ENCODE assay signal across 23 cellular contexts in the genomic region with DNA sequence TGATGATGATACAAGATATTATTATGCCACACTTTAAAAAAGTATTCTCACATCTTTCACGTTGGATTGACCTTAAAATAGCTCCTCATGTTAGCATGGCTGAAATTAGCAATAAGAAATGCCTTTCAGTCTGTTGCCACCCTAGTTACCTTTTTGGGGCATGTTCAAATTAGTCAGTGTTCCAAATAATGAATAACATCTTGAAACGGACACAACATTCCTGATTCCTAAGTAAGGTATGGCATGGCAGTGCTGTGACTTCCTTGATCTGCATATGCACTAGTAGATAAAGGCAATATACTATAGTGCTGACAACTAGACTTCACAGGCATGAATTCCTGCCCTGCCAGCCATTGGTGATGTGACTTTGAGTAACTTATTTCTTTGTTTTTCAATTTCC.
"Had no signal": no experiment of that assay in that cellular context is flagged by ENCODE, and none has a peak within 500 bp of the region (broad histone marks: within the 10 kb centered on the region; RNA-seq: fewer than 3 reads in every experiment).

No MANE protein-coding gene starts in this region.

- H3K9me3 ChIP-seq: body of pancreas, ovary, prostate gland, thoracic aorta, upper lobe of left lung had no signal

- ATAC-seq: body of pancreas, left lobe of liver, natural killer cell, T-helper 17 cell had no signal

- DNase-seq: activated CD4-positive, alpha-beta memory T cell treated with anti-CD3 and anti-CD28 coated beads for 36 hours; activated CD4-positive, alpha-beta T cell treated with anti-CD3 and anti-CD28 coated beads for 48 hours; activated naive CD4-positive, alpha-beta T cell treated with anti-CD3 and anti-CD28 coated beads for 36 hours; activated naive CD8-positive, alpha-beta T cell treated with anti-CD3 and anti-CD28 coated beads, Interleukin-2, amount 10 ng/mL, durations not matched to agents 7 days and 5 days; activated T-cell treated with anti-CD3 and anti-CD28 coated beads, Interleukin-2, amount 50 U/mL, for 48 hours; amniotic stem cell; body of pancreas; caudate nucleus; effector CD4-positive, alpha-beta T cell; foreskin melanocyte; kidney; natural killer cell; ovary; stimulated activated CD4-positive, alpha-beta T cell treated with anti-CD3 and anti-CD28 coated beads, Interleukin-4, amount 100 ng/mL, for 24 hours; stimulated activated naive CD4-positive, alpha-beta T cell treated with Interleukin-2 at 50 U/mL for 16 hours; T-helper 17 cell; upper lobe of left lung had no signal

- FAIRE-seq: endometrium, kidney had no signal

- H3K4me3 Mint-ChIP-seq: activated CD4-positive, alpha-beta memory T cell treated with anti-CD3 and anti-CD28 coated beads for 36 hours; activated naive CD4-positive, alpha-beta T cell treated with anti-CD3 and anti-CD28 coated beads for 36 hours; activated naive CD8-positive, alpha-beta T cell treated with anti-CD3 and anti-CD28 coated beads, Interleukin-2, amount 10 ng/mL, durations not matched to agents 7 days and 5 days; dendritic cell treated with granulocyte-macrophage colony-stimulating factor and Interleukin-4, amounts not matched to agents 40 ng/mL and 50 ng/mL, for 4 days; natural killer cell; T-helper 17 cell had no signal

- H3K27ac ChIP-seq: body of pancreas, ovary, prostate gland, thoracic aorta, upper lobe of left lung had no signal

- H3K36me3 Mint-ChIP-seq: activated CD4-positive, alpha-beta memory T cell treated with anti-CD3 and anti-CD28 coated beads for 36 hours; activated naive CD8-positive, alpha-beta T cell treated with anti-CD3 and anti-CD28 coated beads, Interleukin-2, amount 10 ng/mL, durations not matched to agents 7 days and 5 days had no signal

- H3K36me3 ChIP-seq: ovary, prostate gland, thoracic aorta, upper lobe of left lung had no signal

- H3K27me3 Mint-ChIP-seq: activated CD4-positive, alpha-beta memory T cell treated with anti-CD3 and anti-CD28 coated beads for 36 hours; activated naive CD8-positive, alpha-beta T cell treated with anti-CD3 and anti-CD28 coated beads, Interleukin-2, amount 10 ng/mL, durations not matched to agents 7 days and 5 days; dendritic cell treated with granulocyte-macrophage colony-stimulating factor and Interleukin-4, amounts not matched to agents 40 ng/mL and 50 ng/mL, for 4 days; T-helper 17 cell had no signal

- H3K27me3 ChIP-seq: body of pancreas, ovary, upper lobe of left lung had no signal

- H3K4me1 ChIP-seq: body of pancreas, prostate gland, upper lobe of left lung had no signal

- H3K4me1 Mint-ChIP-seq: activated naive CD8-positive, alpha-beta T cell treated with anti-CD3 and anti-CD28 coated beads, Interleukin-2, amount 10 ng/mL, durations not matched to agents 7 days and 5 days; natural killer cell; T-helper 17 cell had no signal

- H3K27ac Mint-ChIP-seq: activated CD4-positive, alpha-beta memory T cell treated with anti-CD3 and anti-CD28 coated beads for 36 hours; activated naive CD4-positive, alpha-beta T cell treated with anti-CD3 and anti-CD28 coated beads for 36 hours; activated naive CD8-positive, alpha-beta T cell treated with anti-CD3 and anti-CD28 coated beads, Interleukin-2, amount 10 ng/mL, durations not matched to agents 7 days and 5 days; dendritic cell treated with granulocyte-macrophage colony-stimulating factor and Interleukin-4, amounts not matched to agents 40 ng/mL and 50 ng/mL, for 4 days; natural killer cell; T-helper 17 cell had no signal

- H3K4me3 ChIP-seq: body of pancreas, lung, ovary, prostate gland, thoracic aorta, upper lobe of left lung had no signal
